In the genomic region with DNA sequence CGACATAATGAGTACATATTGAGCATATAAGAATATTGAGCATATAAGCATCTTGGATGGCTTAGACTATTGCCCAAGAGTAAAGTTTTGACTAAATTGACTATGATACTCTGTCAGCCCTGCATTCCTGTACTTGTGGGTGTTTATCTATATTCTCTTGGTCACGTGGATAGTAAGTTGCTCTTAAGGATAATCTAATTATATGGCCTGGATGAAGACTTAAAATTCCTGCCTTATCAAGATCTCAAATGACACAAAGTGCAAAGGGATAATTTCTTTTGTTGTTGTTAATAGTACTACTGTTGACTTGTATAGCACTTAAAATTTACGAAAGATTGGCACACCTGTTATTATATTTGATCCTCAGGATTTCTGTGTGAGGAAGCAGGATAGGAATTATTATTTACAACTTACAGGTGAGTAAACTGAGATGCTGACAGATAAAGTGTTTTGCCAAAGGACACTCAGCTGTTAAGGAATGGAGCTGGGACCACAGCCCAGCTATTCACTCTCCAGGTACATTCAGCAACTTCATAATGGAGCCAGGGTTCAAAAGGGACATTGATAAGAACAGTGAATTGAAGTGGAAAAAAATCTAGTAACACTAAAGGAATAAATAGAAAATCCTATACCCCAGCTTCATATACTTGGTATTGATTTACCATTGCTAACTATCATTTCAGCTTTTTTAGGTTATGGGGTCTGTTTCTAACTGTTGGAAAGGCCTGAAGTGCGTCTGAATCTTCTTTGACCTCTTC, we compare ENCODE assay signal across 20 cellular contexts. TPM values are rescaled to one million over a fixed set of nuclear protein-coding genes. Genes with fewer than 3 reads are reported as not detected.
DNase-seq lines count a peak whose midpoint lies in the region; ATAC-seq and TF ChIP-seq lines count a peak whose summit lies in the region.
"Had no signal": no experiment of that assay in that cellular context is flagged by ENCODE, and none has a peak within 500 bp of the region (broad histone marks: within the 10 kb centered on the region; RNA-seq: fewer than 3 reads in every experiment).

No MANE protein-coding gene starts in this region.

- H3K27me3 ChIP-seq in left ventricle myocardium inferior (ENCODE audit: low read depth) (no peaks in the 10 kb centered on the region), right cardiac atrium (ENCODE audit: control insufficient read depth, insufficient read depth) (no peaks in the 10 kb centered on the region), endodermal cell (ENCODE audit: control insufficient read depth, insufficient read depth, low read length, poor library complexity, severe bottlenecking) (no peaks in the 10 kb centered on the region)

- H3K27me3 Mint-ChIP-seq in endodermal cell (ENCODE audit: insufficient read depth) (no peaks in the 10 kb centered on the region), T-cell (no peaks in the 10 kb centered on the region)

- no peak for ATAC-seq in right cardiac atrium
- no peak for ATAC-seq in GM18520 (IDR thresholded peaks at IDR 0.05; ENCODE audit: unreplicated experiment)
- ATAC-seq in T-cell (replicated peaks in 1 of 4): no peak
- no peak for ATAC-seq in HG02763 (IDR thresholded peaks at IDR 0.05; ENCODE audit: unreplicated experiment)
- ATAC-seq: CD8-positive, alpha-beta T cell; PC-3 had no signal

- POLR2A ChIA-PET in T-cell (lab: Charles Lee): interaction anchor here in 1 of 2 donors (0.6 kb wide), 1 partner anchor 8 kb away, joined by 3 read pairs; no protein-coding TSS in a partner anchor

- H3K4me3 ChIP-seq in left ventricle myocardium inferior (no peak overlapping the region), right cardiac atrium (ENCODE audit: low read length) (no peak overlapping the region), endodermal cell (ENCODE audit: low read length) (peak overlapping the region; percentile 37)

- H3K27ac Mint-ChIP-seq in endodermal cell (no peak overlapping the region), T-cell (no peak overlapping the region)
- H3K27ac Mint-ChIP-seq: CD8-positive, alpha-beta T cell; H9 had no signal

- H3K9me3 ChIP-seq in left ventricle myocardium inferior (replicated peaks) (no peaks in the 10 kb centered on the region), right cardiac atrium (ENCODE audit: control insufficient read depth, low read length) (no peaks in the 10 kb centered on the region), endodermal cell (ENCODE audit: control insufficient read depth, low read length) (peaks cover 14% of the 10 kb centered on the region)

- CTCF ChIA-PET in T-cell (lab: Charles Lee): interaction anchor here in 1 of 2 donors (0.7 kb wide), 1 partner anchor 16 kb away, joined by 3 read pairs; no protein-coding TSS in a partner anchor

- intact Hi-C loops in left ventricle myocardium inferior (cut with micrococcal nuclease): no loop called here
- intact Hi-C loops in right cardiac atrium (cut with DNase I): no loop called here

- H3K27ac ChIP-seq in left ventricle myocardium inferior (replicated peaks) (peak overlapping the region; percentile 13), right cardiac atrium (ENCODE audit: low read length) (no peak overlapping the region), endodermal cell (ENCODE audit: low read depth, low read length) (no peak overlapping the region)

- H3K4me1 ChIP-seq in left ventricle myocardium inferior (peaks cover 40% of the 10 kb centered on the region), right cardiac atrium (ENCODE audit: control insufficient read depth, insufficient read depth, low read length) (peaks cover 3% of the 10 kb centered on the region), endodermal cell (ENCODE audit: control insufficient read depth, insufficient read depth, low read length) (peaks cover 11% of the 10 kb centered on the region)

- 71% methylated on average over 4 of the region's 4 CpGs for WGBS in right cardiac atrium
- WGBS in endodermal cell (ENCODE audit: insufficient coverage in 1 of 2, insufficient read length in 1 of 2), 2 experiments: 86 to 94% methylated on average over 2 to 4 of the region's 4 CpGs

- H3K9me3 Mint-ChIP-seq in endodermal cell (peaks cover 6% of the 10 kb centered on the region), T-cell (no peaks in the 10 kb centered on the region)
- H3K9me3 Mint-ChIP-seq: CD8-positive, alpha-beta T cell had no signal

- H3K36me3 Mint-ChIP-seq in endodermal cell (ENCODE audit: low read depth) (peaks cover 3% of the 10 kb centered on the region), T-cell (no peaks in the 10 kb centered on the region)
- H3K36me3 Mint-ChIP-seq: CD8-positive, alpha-beta T cell had no signal

- TF ChIP-seq CTCF in left ventricle myocardium inferior (IDR thresholded peaks at IDR 0.05; ENCODE audit: borderline replicate concordance) (no peak), endodermal cell (conservative IDR thresholded peaks at IDR 0.05) (no peak)

- DNase-seq in left ventricle myocardium inferior (no peak), right cardiac atrium (no peak), NCI-H1930 (lab: John Stamatoyannopoulos, UW) (peak; percentile 29 to 32), endodermal cell (no peak), T-cell (no peak)
- no peak for DNase-seq in stimulated activated CD4-positive, alpha-beta T cell treated with anti-CD3 and anti-CD28 coated beads, Interleukin-4, amount 100 ng/mL, for 4 hours
- DNase-seq: Calu3; CD8-positive, alpha-beta T cell; DMS79; H9; NCI-H187; NCI-H2227 treated with DMSO at 0.1 percent for 48 hours; NCI-H510A treated with DMSO at 0.1 percent for 48 hours; NCI-H774; PC-3; RPMI8226; SIG-M5 had no signal

- peaks cover 18% of the 10 kb centered on the region for H3K4me1 Mint-ChIP-seq in endodermal cell
- H3K4me1 Mint-ChIP-seq in T-cell: peaks cover 0 to 16% (median 8%) of the 10 kb centered on the region in 3 donors

- H3K36me3 ChIP-seq in left ventricle myocardium inferior (no peaks in the 10 kb centered on the region), endodermal cell (ENCODE audit: control insufficient read depth, insufficient read depth, low read length) (no peaks in the 10 kb centered on the region)

- no peak overlapping the region for H3K4me3 Mint-ChIP-seq in endodermal cell
- H3K4me3 Mint-ChIP-seq in T-cell: no peak overlapping the region
- H3K4me3 Mint-ChIP-seq: CD8-positive, alpha-beta T cell; H9; IgD-negative memory B cell had no signal

- H3K9ac ChIP-seq in endodermal cell (ENCODE audit: extremely low read depth, low read length, poor library complexity, severe bottlenecking): no peak overlapping the region

RNA-seq across cellular contexts. Expression of a gene that starts 53.5 kb away (rescaled TPM):
- total RNA-seq in left ventricle myocardium inferior (39.7 TPM), right cardiac atrium (10 to 100 TPM; 68.1 to 74.8 (median 71.5) TPM), endodermal cell (10 to 100 TPM; 61.1 to 71.3 TPM), T-cell (1,000 to 10,000 TPM; 1,049 to 1,157 (median 1,125) TPM)
- 46.6 TPM for polyA plus RNA-seq in right cardiac atrium
- polyA plus RNA-seq in endodermal cell (2013, experiment 1 of 2): 234 TPM
- 188 TPM for polyA plus RNA-seq in endodermal cell (2013, experiment 2 of 2)

Comparison
In these comparisons a context has a peak if more than half of its experiments do, and no peak if none do; other contexts are left out.
1. DNase-seq: peak in NCI-H1930 (2 of 2); none in left ventricle myocardium inferior (single experiment), right cardiac atrium (0 of 3), endodermal cell (single experiment), T-cell (0 of 34) and stimulated activated CD4-positive, alpha-beta T cell treated with anti-CD3 and anti-CD28 coated beads, Interleukin-4, amount 100 ng/mL, for 4 hours (0 of 2).
2. RNA of a gene that starts 53.5 kb away (total RNA-seq): 1,049 to 1,157 TPM in T-cell; 68.1 to 74.8 TPM in right cardiac atrium, 61.1 to 71.3 TPM in endodermal cell and 39.7 TPM in left ventricle myocardium inferior (single experiment); every median in the first group is over 10 times any median in the second.